Comparison of ENCODE assay signal across 12 cellular contexts in genomic region chr2:136376798-136377211, GRCh38.
A peak's percentile ranks its signal among the peaks of the same experiment; 100 is the strongest.
DNase-seq lines count a peak whose midpoint lies in the region; ATAC-seq and TF ChIP-seq lines count a peak whose summit lies in the region.
"Had no signal": no experiment of that assay in that cellular context is flagged by ENCODE, and none has a peak within 500 bp of the region (broad histone marks: within the 10 kb centered on the region; RNA-seq: fewer than 3 reads in every experiment).

No MANE protein-coding gene starts in this region.

- POLR2A ChIA-PET in SK-N-SH (lab: Yijun Ruan, JAX), result no interaction called here

- TF ChIP-seq CTCF in HFF-Myc (IDR thresholded peaks at IDR 0.05; ENCODE audit: low read depth, low read length, missing control alignments) (no peak), SK-N-SH (IDR thresholded peaks at IDR 0.05) (no peak)

- no peak for TF ChIP-seq EP300 in SK-N-SH (IDR thresholded peaks at IDR 0.05; ENCODE audit: borderline replicate concordance in 1 of 2, low read depth in 1 of 2, low read length in 1 of 2)

- peak overlapping the region; percentile 75 for H3K4me2 ChIP-seq in BLaER1
- H3K4me2 ChIP-seq in SK-N-SH, result no peak overlapping the region

- no peaks in the 10 kb centered on the region for H3K9me2 ChIP-seq in SK-N-SH

- H3K4me1 Mint-ChIP-seq in activated T-helper 17 cell treated with anti-CD3 and anti-CD28 coated beads, Interleukin-2, amount 50 U/mL, for 72 hours, result peaks cover 41% of the 10 kb centered on the region
- peaks cover 36% of the 10 kb centered on the region for H3K4me1 Mint-ChIP-seq in memory B cell

- no peaks in the 10 kb centered on the region for H3K9me3 ChIP-seq in BLaER1
- no peaks in the 10 kb centered on the region for H3K9me3 ChIP-seq in SK-N-SH
- H3K9me3 ChIP-seq: heart right ventricle had no signal

- H3K27ac ChIP-seq in BLaER1 (peak overlapping the region; percentile 47), SK-N-SH (ENCODE audit: low read depth in 2 of 2, low read length in 1 of 2) (no peak overlapping the region)

- peak overlapping the region; percentile 75 for H3K4me3 Mint-ChIP-seq in activated T-helper 17 cell treated with anti-CD3 and anti-CD28 coated beads, Interleukin-2, amount 50 U/mL, for 72 hours
- H3K4me3 Mint-ChIP-seq in memory B cell, result no peak overlapping the region

- no peak for ATAC-seq in activated T-helper 17 cell treated with anti-CD3 and anti-CD28 coated beads, Interleukin-2, amount 50 U/mL, for 72 hours (replicated peaks)
- ATAC-seq in memory B cell (ENCODE audit: low read depth) (peak; percentile 13), GM18873 (IDR thresholded peaks at IDR 0.05; ENCODE audit: low FRiP score, unreplicated experiment) (no peak)

- no peaks in the 10 kb centered on the region for H3K9me3 Mint-ChIP-seq in activated T-helper 17 cell treated with anti-CD3 and anti-CD28 coated beads, Interleukin-2, amount 50 U/mL, for 72 hours
- no peaks in the 10 kb centered on the region for H3K9me3 Mint-ChIP-seq in memory B cell

- H3K9ac ChIP-seq in BLaER1, result peak overlapping the region; percentile 32; the same call in 1 of the 2 replicates
- no peak overlapping the region for H3K9ac ChIP-seq in SK-N-SH

- TF ChIP-seq RAD21 in SK-N-SH (IDR thresholded peaks at IDR 0.05; ENCODE audit: low read length), result no peak

- H3K36me3 ChIP-seq in BLaER1 (no peaks in the 10 kb centered on the region), SK-N-SH (replicated peaks in 1 of 2; ENCODE audit: control insufficient read depth in 1 of 2, insufficient read depth in 2 of 2, low read length in 1 of 2) (no peaks in the 10 kb centered on the region)
- H3K36me3 ChIP-seq: heart right ventricle had no signal

- 54% methylated on average over 6 of the region's 6 CpGs for WGBS in SK-N-SH (ENCODE audit: low lambda C conversion rate)

- no peaks in the 10 kb centered on the region for H3K27me3 Mint-ChIP-seq in activated T-helper 17 cell treated with anti-CD3 and anti-CD28 coated beads, Interleukin-2, amount 50 U/mL, for 72 hours
- no peaks in the 10 kb centered on the region for H3K27me3 Mint-ChIP-seq in memory B cell

- peak overlapping the region; percentile 98 for H3K27ac Mint-ChIP-seq in activated T-helper 17 cell treated with anti-CD3 and anti-CD28 coated beads, Interleukin-2, amount 50 U/mL, for 72 hours
- H3K27ac Mint-ChIP-seq in memory B cell, result peak overlapping the region; percentile 89

- H3K79me2 ChIP-seq in SK-N-SH (ENCODE audit: insufficient read depth), result no peaks in the 10 kb centered on the region

- peaks cover 7% of the 10 kb centered on the region for H3K36me3 Mint-ChIP-seq in activated T-helper 17 cell treated with anti-CD3 and anti-CD28 coated beads, Interleukin-2, amount 50 U/mL, for 72 hours (ENCODE audit: low read depth)
- no peaks in the 10 kb centered on the region for H3K36me3 Mint-ChIP-seq in memory B cell

- CTCF ChIA-PET in SK-N-SH (lab: Yijun Ruan, JAX), result interaction anchor here (1.3 to 11.3 kb wide), 4 partner anchors 7 to 460 kb away, joined by 3 to 158 read pairs (median 25); no protein-coding TSS in a partner anchor

- H3K4me3 ChIP-seq in BLaER1 (no peak overlapping the region), HFF-Myc (replicated peaks; ENCODE audit: low read depth, low read length) (no peak overlapping the region), SK-N-SH (ENCODE audit: low read depth in 2 of 2, low read length in 1 of 2) (no peak overlapping the region)
- H3K4me3 ChIP-seq: heart right ventricle had no signal

- H3K4me1 ChIP-seq in BLaER1 (peaks cover 66% of the 10 kb centered on the region), SK-N-SH (ENCODE audit: control insufficient read depth in 1 of 2, insufficient read depth in 2 of 2, low read depth in 1 of 2, low read length in 1 of 2) (no peaks in the 10 kb centered on the region; a peak in 1 of 4 replicates)

- H3F3A ChIP-seq in SK-N-SH (replicated peaks; ENCODE audit: insufficient read depth), result no peaks in the 10 kb centered on the region

- H3K27me3 ChIP-seq in BLaER1, result no peaks in the 10 kb centered on the region
- no peaks in the 10 kb centered on the region for H3K27me3 ChIP-seq in SK-N-SH (ENCODE audit: insufficient read depth)

- H4K20me1 ChIP-seq in BLaER1, result no peaks in the 10 kb centered on the region
- H4K20me1 ChIP-seq in SK-N-SH (ENCODE audit: insufficient read depth), result no peaks in the 10 kb centered on the region

- DNase-seq in HFF-Myc (ENCODE audit: extremely low read depth, low read depth) (peak; percentile 37), memory B cell (ENCODE audit: low spot score in 2 of 2) (peak in 1 of 2 donors; percentile 13), HUDEP-2 (lab: John Stamatoyannopoulos, UW; ENCODE audit: unreplicated experiment in 76 of 76) (no peak), SK-N-SH (no peak)
- no peak for DNase-seq in stimulated activated CD4-positive, alpha-beta T cell treated with anti-CD3 and anti-CD28 coated beads, Interleukin-15, amount 100 ng/mL, for 24 hours
- DNase-seq: COR-L47, heart right ventricle, KBM-7, NCI-H226 had no signal

- H2AFZ ChIP-seq in SK-N-SH (ENCODE audit: low read depth), result no peak overlapping the region

TF ChIP-seq in SK-N-SH, 30 proteins besides CTCF, POLR2A, EP300 and RAD21:
- no peak for TF ChIP-seq GATA2 (CRISPR knock-in tag; IDR thresholded peaks at IDR 0.05)
- TF ChIP-seq NRF1 (IDR thresholded peaks at IDR 0.05; ENCODE audit: low read depth, low read length), result no peak
- TF ChIP-seq CHD2 (IDR thresholded peaks at IDR 0.05; ENCODE audit: low read length, partially characterized antibody), result no peak
- TF ChIP-seq TAF1 (IDR thresholded peaks at IDR 0.05; ENCODE audit: borderline replicate concordance, low read depth, low read length), result no peak
- TF ChIP-seq NFIC (IDR thresholded peaks at IDR 0.05; ENCODE audit: borderline replicate concordance), result no peak
- no peak for TF ChIP-seq FOSL2 (IDR thresholded peaks at IDR 0.05; ENCODE audit: borderline replicate concordance, low read depth)
